22 cellular contexts compared by ENCODE assay signal in genomic region chr3:156583469-156583868, GRCh38.
"Had no signal": no experiment of that assay in that cellular context is flagged by ENCODE, and none has a peak within 500 bp of the region (broad histone marks: within the 10 kb centered on the region; RNA-seq: fewer than 3 reads in every experiment).

No MANE protein-coding gene starts in this region.

- H3K36me3 Mint-ChIP-seq: activated CD4-positive, alpha-beta memory T cell treated with anti-CD3 and anti-CD28 coated beads for 36 hours; activated naive CD8-positive, alpha-beta T cell; brain; memory B cell; natural killer cell had no signal

- H3K27ac Mint-ChIP-seq: activated CD4-positive, alpha-beta memory T cell treated with anti-CD3 and anti-CD28 coated beads for 36 hours; activated naive CD8-positive, alpha-beta T cell; brain; memory B cell; natural killer cell had no signal

- H3K9me3 ChIP-seq: colonic mucosa, prostate gland, stomach, testis, upper lobe of left lung had no signal

- H3K27me3 Mint-ChIP-seq: activated CD4-positive, alpha-beta memory T cell treated with anti-CD3 and anti-CD28 coated beads for 36 hours had no signal

- H3K4me2 ChIP-seq: smooth muscle cell had no signal

- H3K4me3 Mint-ChIP-seq: activated CD4-positive, alpha-beta memory T cell treated with anti-CD3 and anti-CD28 coated beads for 36 hours; activated naive CD8-positive, alpha-beta T cell; brain; memory B cell; natural killer cell had no signal

- H3K4me1 Mint-ChIP-seq: brain had no signal

- H3K27me3 ChIP-seq: colonic mucosa, stomach, testis, upper lobe of left lung had no signal

- H3K9me3 Mint-ChIP-seq: activated CD4-positive, alpha-beta memory T cell treated with anti-CD3 and anti-CD28 coated beads for 36 hours; brain; memory B cell; natural killer cell had no signal

- H3K4me1 ChIP-seq: colonic mucosa, prostate gland had no signal

- ATAC-seq: left ventricle myocardium superior, natural killer cell, right cardiac atrium had no signal

- H3K36me3 ChIP-seq: colonic mucosa, prostate gland, stomach, upper lobe of left lung had no signal

- H3K27ac ChIP-seq: colonic mucosa, prostate gland, stomach, testis, upper lobe of left lung had no signal

- H3K4me3 ChIP-seq: colonic mucosa, prostate gland, smooth muscle cell, stomach, testis, upper lobe of left lung had no signal

- DNase-seq: activated CD4-positive, alpha-beta memory T cell treated with anti-CD3 and anti-CD28 coated beads for 36 hours; activated CD4-positive, CD25-positive, alpha-beta regulatory T cell treated with anti-CD3 and anti-CD28 coated beads, Interleukin-2, amount 50 U/mL, for 72 hours; activated gamma-delta T cell treated with Interleukin-2 at 50 U/mL for 16 hours; activated T-cell treated with anti-CD3 and anti-CD28 coated beads, Interleukin-2, amount 50 U/mL, for 48 hours; amygdala; central memory CD4-positive, alpha-beta T cell; colonic mucosa; foreskin fibroblast; glutamatergic neuron; hypothalamus; left ventricle myocardium superior; natural killer cell; right cardiac atrium; stomach; SW 1271; testis; upper lobe of left lung had no signal
